Comparison of ENCODE assay signal across 27 cellular contexts in the genomic region with DNA sequence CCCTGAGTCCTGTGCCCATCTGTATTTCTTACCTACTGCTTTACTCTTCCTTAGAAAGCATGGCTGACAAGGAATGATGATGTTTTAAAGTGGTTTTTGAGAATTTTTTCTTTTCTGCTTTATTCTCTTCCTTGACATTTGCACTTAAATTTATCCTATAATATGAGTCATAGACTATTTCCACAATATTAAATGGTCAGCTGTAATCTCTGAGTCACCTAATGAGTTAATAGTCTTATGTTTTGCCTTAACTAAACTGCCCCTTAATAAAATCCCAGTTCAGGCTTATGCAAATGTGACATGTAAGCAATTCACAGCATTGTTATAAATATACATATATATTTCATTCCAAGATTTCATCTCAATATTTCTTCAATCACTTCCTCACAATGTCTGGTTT. TPM values are rescaled to one million over a fixed set of nuclear protein-coding genes. Genes with fewer than 3 reads are reported as not detected.
DNase-seq lines count a peak whose midpoint lies in the region; ATAC-seq, FAIRE-seq and TF ChIP-seq lines count a peak whose summit lies in the region.
"Had no signal": no experiment of that assay in that cellular context is flagged by ENCODE, and none has a peak within 500 bp of the region (broad histone marks: within the 10 kb centered on the region; RNA-seq: fewer than 3 reads in every experiment).

No MANE protein-coding gene starts in this region.

- H3K79me2 ChIP-seq in GM12878 (ENCODE audit: control insufficient read depth, insufficient read depth, low read length): no peaks in the 10 kb centered on the region
- peaks cover 22% of the 10 kb centered on the region for H3K79me2 ChIP-seq in smooth muscle cell (ENCODE audit: low read depth)

- in situ Hi-C loops in GM12878 (cut with MboI): no loop called here

- H3K27me3 ChIP-seq in GM12878 (replicated peaks in 1 of 2; ENCODE audit: control insufficient read depth in 2 of 2, insufficient read depth in 2 of 2, low read length in 1 of 2) (no peaks in the 10 kb centered on the region), smooth muscle cell (ENCODE audit: low read depth) (no peaks in the 10 kb centered on the region)
- H3K27me3 ChIP-seq: body of pancreas, foreskin keratinocyte, hepatocyte, neural progenitor cell, thyroid gland had no signal

- TF ChIP-seq EP300 in GM12878 (IDR thresholded peaks at IDR 0.05; ENCODE audit: borderline replicate concordance in 1 of 2, control insufficient read depth in 1 of 2, low read depth in 2 of 2, low read length in 2 of 2): no peak

- H3K36me3 ChIP-seq in GM12878 (ENCODE audit: control insufficient read depth in 2 of 2, insufficient read depth in 2 of 2, low read length in 1 of 2) (no peaks in the 10 kb centered on the region; a peak in 2 of 4 replicates), smooth muscle cell (ENCODE audit: low read depth) (no peaks in the 10 kb centered on the region)
- H3K36me3 ChIP-seq: neural progenitor cell, thyroid gland had no signal

- no TSS peak for BruUV-seq in GM12878 (replicated peaks; lab: Mats Ljungman, UMichigan)

- no peaks in the 10 kb centered on the region for H4K20me1 ChIP-seq in GM12878 (ENCODE audit: control insufficient read depth, insufficient read depth)
- peaks cover 30% of the 10 kb centered on the region for H4K20me1 ChIP-seq in smooth muscle cell (ENCODE audit: low read depth)

- 0 out of 2 replicates have a peak overlapping the region, but pooled peaks have one; percentile 17 for H3K4me2 ChIP-seq in GM12878 (ENCODE audit: control insufficient read depth, insufficient read depth)
- peak overlapping the region; percentile 30 for H3K4me2 ChIP-seq in smooth muscle cell
- H3K4me2 ChIP-seq: hepatocyte, neural progenitor cell had no signal

- TF ChIP-seq CTCF in GM12878 (IDR thresholded peaks at IDR 0.05 in 2 of 3, conservative IDR thresholded peaks at IDR 0.05 in 1 of 3; ENCODE audit: control insufficient read depth in 2 of 3, extremely low read depth in 1 of 3, insufficient read depth in 1 of 3, low read depth in 3 of 3, low read length in 3 of 3) (no peak), fibroblast of villous mesenchyme (IDR thresholded peaks at IDR 0.05; ENCODE audit: insufficient read depth, low read depth, low read length) (no peak), smooth muscle cell (IDR thresholded peaks at IDR 0.05; ENCODE audit: borderline replicate concordance, insufficient read depth, poor library complexity, severe bottlenecking) (no peak), GM10248 (IDR thresholded peaks at IDR 0.05; ENCODE audit: control extremely low read depth, extremely low read depth, low read depth, missing control alignments) (no peak)

- TF ChIP-seq RAD21 in GM12878 (IDR thresholded peaks at IDR 0.05; ENCODE audit: insufficient read depth, low read depth, low read length): no peak

- CTCF ChIA-PET in GM12878 (lab: Yijun Ruan, JAX): interaction anchor here (0.7 to 1.4 kb wide), 2 partner anchors 9 to 20 kb away, joined by 3 read pairs; no protein-coding TSS in a partner anchor
- CTCF ChIA-PET in GM10248 (lab: Yijun Ruan, JAX): interaction anchor here (1.2 to 1.4 kb wide), 4 partner anchors 9 to 575 kb away, joined by 3 to 7 read pairs (median 4); no protein-coding TSS in a partner anchor

- no peak for ATAC-seq in GM12878
- no peak for ATAC-seq in GM18517 (IDR thresholded peaks at IDR 0.05; ENCODE audit: unreplicated experiment)
- no peak for ATAC-seq in activated CD4-positive, CD25-positive, alpha-beta regulatory T cell treated with anti-CD3 and anti-CD28 coated beads, Interleukin-2, amount 50 U/mL, for 24 hours
- ATAC-seq: activated T-helper 17 cell treated with anti-CD3 and anti-CD28 coated beads, Interleukin-2, amount 50 U/mL, for 72 hours; body of pancreas; CD8-positive, alpha-beta T cell; foreskin keratinocyte; left ventricle myocardium superior had no signal

- RAD21 ChIA-PET in GM12878 (lab: Charles Lee; ENCODE audit: unreplicated experiment): interaction anchor here (1.2 kb wide), 1 partner anchor 9 kb away, joined by 4 read pairs; no protein-coding TSS in a partner anchor

- no peak overlapping the region for H3K4me3 ChIP-seq in GM12878
- no peak overlapping the region for H3K4me3 ChIP-seq in fibroblast of villous mesenchyme (ENCODE audit: low read depth, low read length)
- no peak overlapping the region for H3K4me3 ChIP-seq in smooth muscle cell
- H3K4me3 ChIP-seq: body of pancreas, hepatocyte, neural progenitor cell, thyroid gland had no signal

- H3K9ac ChIP-seq in GM12878 (ENCODE audit: control insufficient read depth, insufficient read depth, low read length): no peak overlapping the region
- H3K9ac ChIP-seq in smooth muscle cell (ENCODE audit: low read depth): no peak overlapping the region
- H3K9ac ChIP-seq: neural progenitor cell had no signal

- H3K9me3 ChIP-seq in GM12878 (replicated peaks; ENCODE audit: control insufficient read depth, insufficient read depth, low read length) (no peaks in the 10 kb centered on the region), smooth muscle cell (replicated peaks; ENCODE audit: low read depth) (no peaks in the 10 kb centered on the region)
- H3K9me3 ChIP-seq: body of pancreas, thyroid gland had no signal

- intact Hi-C loops in GM12878 (cut with micrococcal nuclease; ENCODE audit: unreplicated experiment): no loop called here

- H2AFZ ChIP-seq in GM12878 (ENCODE audit: control insufficient read depth, low read depth, low read length) (no peak overlapping the region), smooth muscle cell (ENCODE audit: low read depth) (no peak overlapping the region)
- H2AFZ ChIP-seq: hepatocyte, neural progenitor cell had no signal

- TF ChIP-seq POLR2A in GM12878 (IDR thresholded peaks at IDR 0.05; ENCODE audit: low read depth, low read length): no peak

- H3K4me1 ChIP-seq in GM12878 (ENCODE audit: control insufficient read depth, insufficient read depth, low read length) (peaks cover 5% of the 10 kb centered on the region; the same call in 1 of the 2 replicates), smooth muscle cell (ENCODE audit: low read depth) (peaks cover 31% of the 10 kb centered on the region)
- H3K4me1 ChIP-seq: foreskin keratinocyte, thyroid gland had no signal

- SMC1A ChIA-PET in GM12878 (lab: Charles Lee; ENCODE audit: uncharacterized antibody, unreplicated experiment): interaction anchor here (1.1 to 5.0 kb wide), 4 partner anchors 10 to 131 kb away, joined by 3 to 32 read pairs (median 9); no protein-coding TSS in a partner anchor

- H3K27ac ChIP-seq in GM12878 (ENCODE audit: control insufficient read depth, insufficient read depth) (no peak overlapping the region), smooth muscle cell (ENCODE audit: low read depth) (no peak overlapping the region)
- H3K27ac ChIP-seq: body of pancreas, foreskin keratinocyte, hepatocyte, neural progenitor cell, thyroid gland had no signal

- POLR2A ChIA-PET in GM12878 (lab: Charles Lee) (interaction anchor here (1.0 to 1.2 kb wide), 3 partner anchors 9 to 19 kb away, joined by 3 read pairs; no protein-coding TSS in a partner anchor), GM10248 (lab: Yijun Ruan, JAX) (no interaction called here)

- H3F3A ChIP-seq in smooth muscle cell (ENCODE audit: low read depth): peaks cover 3% of the 10 kb centered on the region

- FAIRE-seq in GM12878 (lab: Jason Lieb, UNC): no peak
- FAIRE-seq: HTR-8/SVneo, RCC 7860 had no signal

- DNase-seq in LHCN-M2 (ENCODE audit: low read depth) (peak; percentile 24), GM12878 (ENCODE audit: low read depth, low spot score) (no peak), fibroblast of villous mesenchyme (ENCODE audit: low read depth) (peak; percentile 67), smooth muscle cell (lab: John Stamatoyannopoulos, UW; ENCODE audit: unreplicated experiment) (no peak), GM10248 (ENCODE audit: extremely low spot score) (no peak)
- DNase-seq: activated CD8-positive, alpha-beta memory T cell treated with anti-CD3 and anti-CD28 coated beads, Interleukin-2, amount 50 U/mL, for 4 hours; activated naive CD8-positive, alpha-beta T cell treated with anti-CD3 and anti-CD28 coated beads for 36 hours; body of pancreas; CD8-positive, alpha-beta T cell; cortex of kidney; foreskin keratinocyte; immature natural killer cell; left ventricle myocardium superior; NCI-H1105; NCI-H2081 treated with DMSO at 0.1 percent for 48 hours; NCI-H446 treated with DMSO at 0.1 percent for 48 hours; stimulated activated CD4-positive, alpha-beta T cell treated with anti-CD3 and anti-CD28 coated beads, Interleukin-4, amount 100 ng/mL, for 1 hour; stimulated activated naive CD4-positive, alpha-beta T cell treated with Interleukin-2 at 50 U/mL for 16 hours; T-helper 2 cell; thyroid gland had no signal

TF ChIP-seq in GM12878, 131 proteins besides CTCF, POLR2A, EP300 and RAD21 (continues in another document):
- no peak for TF ChIP-seq STAT1 (conservative IDR thresholded peaks at IDR 0.05)

RNA-seq across cellular contexts. Expression of gene MEIS2, which starts 23.8 kb away (rescaled TPM):
- total RNA-seq in LHCN-M2 (2014; rRNA removed): 13.4 and 13.8 TPM in 2 replicates
- 6.5 TPM for polyA plus RNA-seq in LHCN-M2 (2012)
- total RNA-seq in GM12878 (2013; cell fraction: nucleolus; rRNA removed): 136 and 143 TPM in 2 replicates
- 35.2 and 38.6 TPM in 2 replicates for total RNA-seq in GM12878 (2014; rRNA removed)
- 32.3 and 34.0 TPM in 2 replicates for total RNA-seq in GM12878 (2014; rRNA removed; fragmentation: Illumina TruSeq; extraction: Trizol)
- 33.4 and 34.8 TPM in 2 replicates for total RNA-seq in GM12878 (2021)
- 6.0 TPM for polyA plus RNA-seq in GM12878 (2011; ENCODE audit: low read depth)
- 13.1 and 21.2 TPM in 2 replicates for polyA plus RNA-seq in GM12878 (2011; rRNA removed)
- polyA plus RNA-seq in GM12878 (2011; cell fraction: cytosol; rRNA removed): 19.9 and 22.9 TPM in 2 replicates
- 49.1 and 52.6 TPM in 2 replicates for polyA plus RNA-seq in GM12878 (2011; cell fraction: nucleus; rRNA removed)
- 10.5 and 12.8 TPM in 2 replicates for polyA plus RNA-seq in GM12878 (2012)
- 48.9 and 54.0 TPM in 2 replicates for polyA plus RNA-seq in GM12878 (2014; fragmentation: Illumina TruSeq; extraction: Trizol)
- 1 to 10 TPM; 9.2 to 9.4 TPM for polyA plus RNA-seq in GM12878 (2014; fragmentation: Nextera tagmentation; extraction: Ambion mirVana)
- polyA plus RNA-seq in GM12878 (2014; rRNA removed): 17.4 and 22.3 TPM in 2 replicates
- 10 to 100 TPM; 16.9 to 19.7 TPM for polyA plus RNA-seq in GM12878 (2016; fragmentation: Nextera tagmentation; extraction: Ambion mirVana)
- polyA minus RNA-seq in GM12878 (2011; rRNA and poly(A)+ RNA removed): 47.6 and 57.6 TPM in 2 replicates
- polyA minus RNA-seq in GM12878 (2011; cell fraction: cytosol; rRNA and poly(A)+ RNA removed): 8.1 and 9.4 TPM in 2 replicates
- polyA minus RNA-seq in GM12878 (2011; cell fraction: nucleus; rRNA and poly(A)+ RNA removed): 88.5 and 167 TPM in 2 replicates
- 40.9 and 73.0 TPM in 2 replicates for total RNA-seq in fibroblast of villous mesenchyme
- 18.8 and 33.4 TPM in 2 replicates for total RNA-seq in smooth muscle cell
- polyA plus RNA-seq in smooth muscle cell: 13.0 and 16.7 TPM in 2 replicates
- total RNA-seq: activated naive CD8-positive, alpha-beta T cell treated with anti-CD3 and anti-CD28 coated beads for 36 hours; activated T-helper 17 cell treated with anti-CD3 and anti-CD28 coated beads, Interleukin-2, amount 50 U/mL, for 72 hours; CD8-positive, alpha-beta T cell had no signal
- polyA plus RNA-seq: immature natural killer cell had no signal

Comparison
In these comparisons a context has a peak if more than half of its experiments do, and no peak if none do; other contexts are left out.
1. DNase-seq: peak in LHCN-M2 (single experiment) and fibroblast of villous mesenchyme (single experiment); none in GM12878 (single experiment), smooth muscle cell (single experiment) and GM10248 (single experiment).